Comparison of ENCODE assay signal across 8 cellular contexts in the genomic region with DNA sequence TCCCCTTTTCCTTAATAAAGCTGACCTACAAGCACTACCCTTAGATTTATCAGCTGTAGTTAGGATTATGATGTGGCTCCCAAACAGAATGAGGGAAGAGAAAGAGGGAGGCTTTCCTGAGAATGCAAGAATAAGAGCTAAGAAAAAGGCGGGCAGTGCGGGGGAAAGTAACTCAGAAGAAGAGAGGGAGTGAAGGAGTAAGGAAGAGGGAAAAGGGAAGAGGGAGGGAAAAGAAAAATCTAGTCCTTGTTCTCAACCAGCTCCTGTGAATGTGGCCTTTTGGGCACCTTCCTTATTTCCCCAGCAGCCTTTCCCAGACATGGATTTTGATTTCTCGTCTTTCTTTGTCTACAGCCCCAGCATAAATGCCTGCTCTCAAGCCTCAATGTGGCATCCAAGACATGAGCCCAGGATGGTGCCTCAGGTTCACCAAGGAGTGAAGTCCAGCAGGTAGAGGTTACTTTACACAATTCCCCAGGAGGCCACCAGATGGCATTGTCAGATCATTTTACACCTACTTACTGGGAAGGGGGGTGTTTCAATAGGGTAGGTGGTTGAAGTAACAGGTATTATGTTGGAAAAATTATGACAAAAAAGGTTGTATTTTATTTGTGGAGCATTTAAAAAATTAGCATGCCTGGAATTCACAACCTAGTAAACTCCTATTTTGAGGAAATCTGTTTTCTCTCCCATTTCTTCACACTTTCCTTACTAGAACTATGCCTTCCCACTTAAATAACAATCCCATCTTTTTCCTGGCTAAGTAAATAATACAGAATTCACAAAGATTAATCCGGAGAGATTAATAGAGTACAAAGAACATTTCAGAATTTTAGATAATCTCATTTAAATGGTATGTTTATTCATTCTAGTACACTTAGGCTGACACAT.
DNase-seq lines count a peak whose midpoint lies in the region; ATAC-seq, FAIRE-seq and TF ChIP-seq lines count a peak whose summit lies in the region.

No MANE protein-coding gene starts in this region.

- H3K4me3 Mint-ChIP-seq in activated CD4-positive, alpha-beta T cell treated with anti-CD3 and anti-CD28 coated beads, Interleukin-2, amount 10 ng/mL, durations not matched to agents 7 days and 5 days, result no peak overlapping the region
- no peak overlapping the region for H3K4me3 Mint-ChIP-seq in immature natural killer cell

- H3K27ac ChIP-seq in neural cell (ENCODE audit: low read length), result no peak overlapping the region

- H3K4me1 Mint-ChIP-seq in activated CD4-positive, alpha-beta T cell treated with anti-CD3 and anti-CD28 coated beads, Interleukin-2, amount 10 ng/mL, durations not matched to agents 7 days and 5 days, result no peaks in the 10 kb centered on the region
- no peaks in the 10 kb centered on the region for H3K4me1 Mint-ChIP-seq in immature natural killer cell

- H3K4me3 ChIP-seq in neural cell (ENCODE audit: low read length), result no peak overlapping the region

- peak; percentile 78 for TF ChIP-seq CTCF in neural cell (IDR thresholded peaks at IDR 0.05; ENCODE audit: poor library complexity, severe bottlenecking)

- TF ChIP-seq EP300 in neural cell (conservative IDR thresholded peaks at IDR 0.05; ENCODE audit: poor library complexity, severe bottlenecking), result no peak

- H3K36me3 Mint-ChIP-seq in activated CD4-positive, alpha-beta T cell treated with anti-CD3 and anti-CD28 coated beads, Interleukin-2, amount 10 ng/mL, durations not matched to agents 7 days and 5 days (ENCODE audit: low read depth), result no peaks in the 10 kb centered on the region
- H3K36me3 Mint-ChIP-seq in immature natural killer cell, result no peaks in the 10 kb centered on the region

- POLR2A ChIA-PET in activated CD4-positive, alpha-beta T cell treated with anti-CD3 and anti-CD28 coated beads, Interleukin-2, amount 10 ng/mL, durations not matched to agents 7 days and 5 days (lab: Charles Lee), result no interaction called here

- ATAC-seq in GM21367 (IDR thresholded peaks at IDR 0.05; ENCODE audit: unreplicated experiment), result peak; percentile 81

- H3K27me3 Mint-ChIP-seq in activated CD4-positive, alpha-beta T cell treated with anti-CD3 and anti-CD28 coated beads, Interleukin-2, amount 10 ng/mL, durations not matched to agents 7 days and 5 days, result peaks cover 23% of the 10 kb centered on the region
- H3K27me3 Mint-ChIP-seq in immature natural killer cell (ENCODE audit: low read depth in 3 of 3), result peaks cover 0 to 9% (median 2%) of the 10 kb centered on the region in 3 donors

- DNase-seq in DMS53 (lab: John Stamatoyannopoulos, UW) (peak; percentile 76), Kasumi-1 (lab: John Stamatoyannopoulos, UW) (peak; percentile 48 to 72), erythroblast (lab: John Stamatoyannopoulos, UW) (peak; percentile 28 to 54), urothelium cell line (ENCODE audit: low spot score) (peak; percentile 44), immature natural killer cell (no peak)
- peak; percentile 37 for DNase-seq in activated CD4-positive, alpha-beta T cell treated with anti-CD3 and anti-CD28 coated beads, Interleukin-2, amount 10 ng/mL, durations not matched to agents 7 days and 5 days

- no peaks in the 10 kb centered on the region for H3K9me3 ChIP-seq in neural cell (ENCODE audit: low read length)

- H4K20me1 ChIP-seq in neural cell (ENCODE audit: insufficient read depth), result no peaks in the 10 kb centered on the region

- H3K27ac Mint-ChIP-seq in activated CD4-positive, alpha-beta T cell treated with anti-CD3 and anti-CD28 coated beads, Interleukin-2, amount 10 ng/mL, durations not matched to agents 7 days and 5 days, result no peak overlapping the region
- H3K27ac Mint-ChIP-seq in immature natural killer cell, result no peak overlapping the region

- FAIRE-seq in urothelium cell line (lab: Jason Lieb, UNC), result no peak

- no peaks in the 10 kb centered on the region for H3K9me3 Mint-ChIP-seq in activated CD4-positive, alpha-beta T cell treated with anti-CD3 and anti-CD28 coated beads, Interleukin-2, amount 10 ng/mL, durations not matched to agents 7 days and 5 days
- no peaks in the 10 kb centered on the region for H3K9me3 Mint-ChIP-seq in immature natural killer cell

- no peaks in the 10 kb centered on the region for H3K79me2 ChIP-seq in neural cell (replicated peaks; ENCODE audit: insufficient read depth, low read length)

- no peak overlapping the region for H3K4me2 ChIP-seq in neural cell (ENCODE audit: low read length)

- no peak overlapping the region for H3K9ac ChIP-seq in neural cell (ENCODE audit: low read length)

- no peaks in the 10 kb centered on the region for H3K36me3 ChIP-seq in neural cell (ENCODE audit: insufficient read depth, low read length)

- CTCF ChIA-PET in activated CD4-positive, alpha-beta T cell treated with anti-CD3 and anti-CD28 coated beads, Interleukin-2, amount 10 ng/mL, durations not matched to agents 7 days and 5 days (lab: Charles Lee), result no interaction called here

- H2AFZ ChIP-seq in neural cell (ENCODE audit: low read depth, low read length), result no peak overlapping the region

- TF ChIP-seq POLR2A in erythroblast (IDR thresholded peaks at IDR 0.05; ENCODE audit: low read length), result no peak

- peak; percentile 83 for TF ChIP-seq RAD21 in neural cell (conservative IDR thresholded peaks at IDR 0.05)

- no peaks in the 10 kb centered on the region for H3K27me3 ChIP-seq in neural cell (ENCODE audit: insufficient read depth, low read depth, low read length)

- H3F3A ChIP-seq in neural cell (ENCODE audit: insufficient read depth, low read length, poor library complexity, severe bottlenecking), result no peaks in the 10 kb centered on the region

- no peaks in the 10 kb centered on the region for H3K9me2 ChIP-seq in neural cell (ENCODE audit: insufficient read depth, low read length)

TF ChIP-seq in neural cell, 6 proteins besides CTCF, POLR2A, EP300 and RAD21:
- TF ChIP-seq SMC3 (conservative IDR thresholded peaks at IDR 0.05; ENCODE audit: poor library complexity), result peak; percentile 85
- TF ChIP-seq POLR2AphosphoS5 (IDR thresholded peaks at IDR 0.05), result no peak

Comparison
In these comparisons a context has a peak if more than half of its experiments do, and no peak if none do; other contexts are left out.
1. DNase-seq: peak in DMS53 (single experiment), Kasumi-1 (2 of 2), activated CD4-positive, alpha-beta T cell treated with anti-CD3 and anti-CD28 coated beads, Interleukin-2, amount 10 ng/mL, durations not matched to agents 7 days and 5 days (single experiment), erythroblast (2 of 2) and urothelium cell line (single experiment); none in immature natural killer cell (0 of 3).